Comparison of ENCODE assay signal across 10 cellular contexts in genomic region chr14:52355016-52355430, GRCh38. TPM values are rescaled to one million over a fixed set of nuclear protein-coding genes. Genes with fewer than 3 reads are reported as not detected.
DNase-seq lines count a peak whose midpoint lies in the region; ATAC-seq and TF ChIP-seq lines count a peak whose summit lies in the region.
"Had no signal": no experiment of that assay in that cellular context is flagged by ENCODE, and none has a peak within 500 bp of the region (broad histone marks: within the 10 kb centered on the region; RNA-seq: fewer than 3 reads in every experiment).

No MANE protein-coding gene starts in this region.

- H3K27me3 Mint-ChIP-seq in nephron progenitor cell (ENCODE audit: low read depth, poor library complexity) = peaks cover 3% of the 10 kb centered on the region

- H3K27ac ChIP-seq in DND-41 (ENCODE audit: low read length) (peak overlapping the region; percentile 12), coronary artery (peak overlapping the region; percentile 0 to 54)

- H3K79me2 ChIP-seq in DND-41 (ENCODE audit: insufficient read depth, low read length) = no peaks in the 10 kb centered on the region

- H3K27ac Mint-ChIP-seq in nephron progenitor cell = peak overlapping the region; percentile 95

- no peak overlapping the region for H3K4me3 ChIP-seq in DND-41 (ENCODE audit: low read depth in 1 of 2, low read length in 2 of 2)
- no peak overlapping the region for H3K4me3 ChIP-seq in coronary artery

- H4K20me1 ChIP-seq in DND-41 (ENCODE audit: insufficient read depth, low read length) = no peaks in the 10 kb centered on the region

- ATAC-seq in DND-41 (ENCODE audit: insufficient read depth, low read depth) = peak; percentile 20; the same call in 2 of the 3 replicates

- H3K36me3 ChIP-seq in DND-41 (ENCODE audit: insufficient read depth, low read length) = no peaks in the 10 kb centered on the region

- DNase-seq in DND-41 (peak; percentile 37), NOMO-1 (lab: John Stamatoyannopoulos, UW; ENCODE audit: unreplicated experiment in 2 of 2) (peak; percentile 39 to 68), coronary artery (ENCODE audit: low spot score) (no peak), nephron progenitor cell (no peak), ureter (ENCODE audit: low spot score) (no peak), HT-29 (ENCODE audit: low spot score) (no peak), NCI-H2227 (lab: John Stamatoyannopoulos, UW; ENCODE audit: unreplicated experiment) (no peak), NCI-H345 (lab: John Stamatoyannopoulos, UW) (no peak)
- DNase-seq: hippocampal formation, NCI-H2171 had no signal

- H3K9ac ChIP-seq in DND-41 (ENCODE audit: low read depth, low read length) = no peak overlapping the region

- peaks cover 62% of the 10 kb centered on the region for H3K4me1 Mint-ChIP-seq in nephron progenitor cell

- no peak for TF ChIP-seq CTCF in DND-41 (IDR thresholded peaks at IDR 0.05; ENCODE audit: borderline replicate concordance, extremely low read depth, low read length, poor library complexity, severe bottlenecking)
- TF ChIP-seq CTCF in coronary artery (IDR thresholded peaks at IDR 0.05) = no peak
- no peak for TF ChIP-seq CTCF in nephron progenitor cell (IDR thresholded peaks at IDR 0.05)

- no peak overlapping the region for H3K4me2 ChIP-seq in DND-41 (ENCODE audit: insufficient read depth, low read length)

- H3K4me1 ChIP-seq in DND-41 (ENCODE audit: insufficient read depth, low read length) = peaks cover 62% of the 10 kb centered on the region

- H3K36me3 Mint-ChIP-seq in nephron progenitor cell (ENCODE audit: low read depth) = no peaks in the 10 kb centered on the region

- no peak overlapping the region for H2AFZ ChIP-seq in DND-41 (ENCODE audit: low read depth, low read length)

- H3K27me3 ChIP-seq in DND-41 (ENCODE audit: insufficient read depth, low read length, poor library complexity) = no peaks in the 10 kb centered on the region

- no peaks in the 10 kb centered on the region for H3K9me3 ChIP-seq in DND-41 (ENCODE audit: insufficient read depth, low read length, severe bottlenecking)

- H3K9me3 Mint-ChIP-seq in nephron progenitor cell = peaks cover 3% of the 10 kb centered on the region

- peak overlapping the region; percentile 35 for H3K4me3 Mint-ChIP-seq in nephron progenitor cell

RNA-seq across cellular contexts. Expression of gene PTGER2, which starts 40.9 kb away (rescaled TPM):
- total RNA-seq in ureter = 3.4 TPM
- total RNA-seq in HT-29 (2014; rRNA removed; shearing (Covaris generic)) = not detected in 2 replicates

Comparison
In these comparisons a context has a peak if more than half of its experiments do, and no peak if none do; other contexts are left out.
1. DNase-seq: peak in DND-41 (single experiment) and NOMO-1 (2 of 2); none in coronary artery (single experiment), nephron progenitor cell (single experiment), ureter (single experiment), HT-29 (single experiment), NCI-H2227 (single experiment) and NCI-H345 (single experiment).